Comparison of ENCODE assay signal across 10 cellular contexts in the genomic region with DNA sequence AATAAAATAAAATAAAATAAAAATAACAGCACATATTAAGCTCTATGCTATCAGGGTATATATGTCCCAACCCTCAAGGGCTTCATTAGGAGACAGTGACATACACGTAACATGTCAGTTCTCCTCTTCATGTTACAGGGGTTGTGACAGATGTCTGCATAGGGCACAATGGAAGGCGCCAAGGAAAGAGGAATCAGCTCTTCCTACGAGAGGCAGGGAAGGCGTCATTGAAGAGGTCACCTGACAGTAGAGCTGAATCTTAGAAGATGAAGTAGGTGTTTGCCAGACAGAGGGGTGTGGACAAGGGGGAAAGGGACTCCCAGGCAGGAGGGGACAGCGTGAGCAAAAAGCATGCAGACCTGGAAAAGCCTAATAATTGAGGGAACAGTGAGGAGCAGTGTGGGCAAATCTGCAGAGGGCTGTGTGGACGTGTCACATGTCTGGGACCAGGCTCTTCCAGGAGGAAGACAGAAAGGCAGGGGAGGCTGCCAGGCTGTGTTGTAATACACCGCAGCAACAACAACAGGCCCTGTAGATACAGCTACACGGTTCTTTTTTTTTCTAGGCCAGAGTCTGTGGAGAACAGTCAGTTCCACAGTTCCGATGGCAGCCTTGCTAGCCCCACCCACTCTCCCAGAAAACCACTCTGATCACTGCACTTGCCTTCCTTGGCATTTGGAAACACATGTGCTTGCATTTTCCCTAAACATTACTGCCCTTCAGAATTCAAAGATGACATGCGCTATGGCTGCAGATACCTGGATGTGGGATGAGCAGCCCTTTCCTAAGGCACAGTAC. TPM values are rescaled to one million over a fixed set of nuclear protein-coding genes. Genes with fewer than 3 reads are reported as not detected.
A peak's percentile ranks its signal among the peaks of the same experiment; 100 is the strongest.
DNase-seq lines count a peak whose midpoint lies in the region; ATAC-seq and TF ChIP-seq lines count a peak whose summit lies in the region.
"Had no signal": no experiment of that assay in that cellular context is flagged by ENCODE, and none has a peak within 500 bp of the region (broad histone marks: within the 10 kb centered on the region; RNA-seq: fewer than 3 reads in every experiment).

No MANE protein-coding gene starts in this region.

- H3K27me3 Mint-ChIP-seq in natural killer cell (ENCODE audit: low read depth in 2 of 2) = no peaks in the 10 kb centered on the region

- no peaks in the 10 kb centered on the region for H3K36me3 ChIP-seq in prostate gland

- no peak for ATAC-seq in HG03108 (IDR thresholded peaks at IDR 0.05; ENCODE audit: unreplicated experiment)
- no peak for ATAC-seq in HG02642 (IDR thresholded peaks at IDR 0.05; ENCODE audit: poor library complexity, unreplicated experiment)
- no peak for ATAC-seq in natural killer cell
- ATAC-seq in HG02970 (IDR thresholded peaks at IDR 0.05; ENCODE audit: low FRiP score, unreplicated experiment) = no peak
- ATAC-seq: activated CD4-positive, CD25-positive, alpha-beta regulatory T cell treated with anti-CD3 and anti-CD28 coated beads, Interleukin-2, amount 50 U/mL, for 24 hours had no signal

- TF ChIP-seq CTCF in prostate gland (IDR thresholded peaks at IDR 0.05) = no peak
- TF ChIP-seq CTCF in natural killer cell (IDR thresholded peaks at IDR 0.05) = no peak

- 43% methylated on average over 10 of the region's 10 CpGs for WGBS in prostate gland

- H3K27ac Mint-ChIP-seq in natural killer cell = no peak overlapping the region

- H3K27me3 ChIP-seq in prostate gland (replicated peaks; ENCODE audit: insufficient read depth) = no peaks in the 10 kb centered on the region

- H3K9me3 Mint-ChIP-seq in natural killer cell = no peaks in the 10 kb centered on the region

- peak overlapping the region; percentile 100 for H3K27ac ChIP-seq in prostate gland

- peak; percentile 31 for DNase-seq in EH (ENCODE audit: low read depth)
- peak; percentile 31 for DNase-seq in astrocyte of the hippocampus (ENCODE audit: low read depth, low spot score)
- peak; percentile 15 for DNase-seq in hepatic stellate cell (ENCODE audit: low spot score)
- DNase-seq in prostate gland (ENCODE audit: low spot score) = peak; percentile 92
- DNase-seq in natural killer cell = no peak
- DNase-seq: NCI-H1105 treated with DMSO at 0.1 percent for 48 hours had no signal

- no peak for TF ChIP-seq POLR2A in prostate gland (IDR thresholded peaks at IDR 0.05)

- H3K36me3 Mint-ChIP-seq in natural killer cell = no peaks in the 10 kb centered on the region

- no peaks in the 10 kb centered on the region for H3K9me3 ChIP-seq in prostate gland

- H3K4me3 Mint-ChIP-seq in natural killer cell = no peak overlapping the region

- no peak overlapping the region for H3K4me3 ChIP-seq in prostate gland

- H3K4me1 ChIP-seq in prostate gland (replicated peaks) = peaks cover 15% of the 10 kb centered on the region

- H3K4me1 Mint-ChIP-seq in natural killer cell = peaks cover 17 to 22% of the 10 kb centered on the region in 2 donors

- intact Hi-C loops in prostate gland (cut with DNase I) (no loop called here), natural killer cell (cut with micrococcal nuclease) (no loop called here)

RNA-seq across cellular contexts. Expression of gene FKBP5, which starts 2.5 kb away (rescaled TPM):
- 100 to 1,000 TPM; 201 to 248 TPM for total RNA-seq in prostate gland
- total RNA-seq in natural killer cell = 10 to 100 TPM; 15.5 to 30.2 (median 27.3) TPM

RNA-seq across cellular contexts. Expression of gene ARMC12, which starts 45.6 kb away (rescaled TPM):
- total RNA-seq in prostate gland (1 to 10 TPM; 1.7 to 4.4 TPM), natural killer cell (1 to 10 TPM in 1 of 3 donors, under 1 TPM in 2; 0.59 to 1.5 (median 0.64) TPM)

Comparison
In these comparisons a context has a peak if more than half of its experiments do, and no peak if none do; other contexts are left out.
1. RNA of gene FKBP5, which starts 2.5 kb away (total RNA-seq): 201 to 248 TPM in prostate gland; 15.5 to 30.2 TPM in natural killer cell; every median in the first group is over 4 times any median in the second.